ENCODE assay signal across 21 cellular contexts in genomic region chr1:62978056-62978455, GRCh38.
DNase-seq lines count a peak whose midpoint lies in the region; ATAC-seq and TF ChIP-seq lines count a peak whose summit lies in the region.
"Had no signal": no experiment of that assay in that cellular context is flagged by ENCODE, and none has a peak within 500 bp of the region (broad histone marks: within the 10 kb centered on the region; RNA-seq: fewer than 3 reads in every experiment).

No MANE protein-coding gene starts in this region.

- H3K4me1 ChIP-seq in A673 (ENCODE audit: insufficient read depth, low read length, poor library complexity, severe bottlenecking): peaks cover 39% of the 10 kb centered on the region
- no peaks in the 10 kb centered on the region for H3K4me1 ChIP-seq in mucosa of descending colon (ENCODE audit: low read depth)
- H3K4me1 ChIP-seq: BE2C; BLaER1 treated with 17β-estradiol and CSF1 and Interleukin-3, amounts not matched to agents 10 nM and 100 nM; Caco-2 had no signal

- no TSS peak for BruUV-seq in A673 (replicated peaks; lab: Mats Ljungman, UMichigan)

- no peak overlapping the region for H3K4me3 Mint-ChIP-seq in CD14-positive monocyte
- H3K4me3 Mint-ChIP-seq: CD4-positive, alpha-beta memory T cell had no signal

- no peaks in the 10 kb centered on the region for H3K4me1 Mint-ChIP-seq in CD14-positive monocyte
- H3K4me1 Mint-ChIP-seq: CD4-positive, alpha-beta memory T cell had no signal

- intact Hi-C loops in A673 (cut with micrococcal nuclease; ENCODE audit: unreplicated experiment): no loop called here
- intact Hi-C loops in CD14-positive monocyte (cut with micrococcal nuclease): no loop called here
- intact Hi-C loops in mucosa of descending colon (cut with DNase I, micrococcal nuclease): no loop called here

- no peak overlapping the region for H3K27ac Mint-ChIP-seq in CD14-positive monocyte
- H3K27ac Mint-ChIP-seq: CD4-positive, alpha-beta memory T cell had no signal

- POLR2A ChIA-PET in A673 (lab: Charles Lee; ENCODE audit: low non-redundant PET): no interaction called here

- H3K27ac ChIP-seq in A673 (ENCODE audit: low read depth, low read length, poor library complexity, severe bottlenecking): peak overlapping the region; percentile 58
- H3K27ac ChIP-seq: 22Rv1; BLaER1 treated with 17β-estradiol and CSF1 and Interleukin-3, amounts not matched to agents 10 nM and 100 nM had no signal

- no peaks in the 10 kb centered on the region for H3K36me3 Mint-ChIP-seq in CD14-positive monocyte
- H3K36me3 Mint-ChIP-seq: CD4-positive, alpha-beta memory T cell had no signal

- H3K4me3 ChIP-seq in A673 (ENCODE audit: low read depth, low read length, poor library complexity, severe bottlenecking) (no peak overlapping the region), retinal pigment epithelial cell (ENCODE audit: low read length) (no peak overlapping the region), mucosa of descending colon (no peak overlapping the region)
- H3K4me3 ChIP-seq: BLaER1 treated with 17β-estradiol and CSF1 and Interleukin-3, amounts not matched to agents 10 nM and 100 nM; GM12878 had no signal

- peaks cover 2 to 5% (median 5%) of the 10 kb centered on the region in 3 donors for H3K27me3 Mint-ChIP-seq in CD14-positive monocyte (ENCODE audit: low read depth in 3 of 3)

- no peaks in the 10 kb centered on the region for H3K9me3 ChIP-seq in A673 (ENCODE audit: low read depth, low read length, poor library complexity, severe bottlenecking)
- H3K9me3 ChIP-seq in mucosa of descending colon: no peaks in the 10 kb centered on the region
- H3K9me3 ChIP-seq: BE2C; BLaER1 treated with 17β-estradiol and CSF1 and Interleukin-3, amounts not matched to agents 10 nM and 100 nM; Caco-2 had no signal

- peak; percentile 44 for DNase-seq in A673 (ENCODE audit: low spot score)
- peak; percentile 78 for DNase-seq in NCI-H82 treated with DMSO at 0.1 percent for 48 hours (lab: John Stamatoyannopoulos, UW; ENCODE audit: unreplicated experiment)
- DNase-seq in left kidney (ENCODE audit: low read depth, low spot score): peak; percentile 52
- DNase-seq in retinal pigment epithelial cell (ENCODE audit: low read depth): peak; percentile 15
- DNase-seq in COLO829 (ENCODE audit: low spot score): no peak
- no peak for DNase-seq in CD14-positive monocyte (ENCODE audit: low spot score)
- DNase-seq in mucosa of descending colon: no peak
- DNase-seq: ACHN; AML-193; BE2C; Caco-2; CD4-positive, alpha-beta memory T cell; DMS 273 treated with DMSO at 0.1 percent for 48 hours; DMS79; EL; GDM1; H7; HCEC 1CT had no signal

- H3K36me3 ChIP-seq in A673 (ENCODE audit: insufficient read depth, low read length, poor library complexity, severe bottlenecking): no peaks in the 10 kb centered on the region
- H3K36me3 ChIP-seq in mucosa of descending colon (ENCODE audit: low read depth): no peaks in the 10 kb centered on the region
- H3K36me3 ChIP-seq: BE2C; BLaER1 treated with 17β-estradiol and CSF1 and Interleukin-3, amounts not matched to agents 10 nM and 100 nM had no signal

- CTCF ChIA-PET in A673 (lab: Charles Lee): no interaction called here

- no peaks in the 10 kb centered on the region for H3K27me3 ChIP-seq in A673 (replicated peaks; ENCODE audit: insufficient read depth, low read depth, low read length, poor library complexity)
- H3K27me3 ChIP-seq: BE2C; BLaER1 treated with 17β-estradiol and CSF1 and Interleukin-3, amounts not matched to agents 10 nM and 100 nM had no signal

- no peak for TF ChIP-seq CTCF in A673 (conservative IDR thresholded peaks at IDR 0.05; ENCODE audit: low read depth, low read length)
- TF ChIP-seq CTCF in retinal pigment epithelial cell (conservative IDR thresholded peaks at IDR 0.05; ENCODE audit: low read depth, low read length): no peak
- no peak for TF ChIP-seq CTCF in CD14-positive monocyte (IDR thresholded peaks at IDR 0.05)
- TF ChIP-seq CTCF in mucosa of descending colon (IDR thresholded peaks at IDR 0.05): no peak

- H3K9me3 Mint-ChIP-seq in CD14-positive monocyte: peaks cover 0 to 2% (median 0%) of the 10 kb centered on the region in 7 donors
- H3K9me3 Mint-ChIP-seq: CD4-positive, alpha-beta memory T cell had no signal

- no peak for ATAC-seq in mucosa of descending colon
- ATAC-seq: GM12878 had no signal

Comparison
In these comparisons a context has a peak if more than half of its experiments do, and no peak if none do; other contexts are left out.
1. DNase-seq: peak in A673 (single experiment), NCI-H82 treated with DMSO at 0.1 percent for 48 hours (single experiment), left kidney (single experiment) and retinal pigment epithelial cell (single experiment); none in COLO829 (single experiment), CD14-positive monocyte (single experiment) and mucosa of descending colon (0 of 3).